In the genomic region with DNA sequence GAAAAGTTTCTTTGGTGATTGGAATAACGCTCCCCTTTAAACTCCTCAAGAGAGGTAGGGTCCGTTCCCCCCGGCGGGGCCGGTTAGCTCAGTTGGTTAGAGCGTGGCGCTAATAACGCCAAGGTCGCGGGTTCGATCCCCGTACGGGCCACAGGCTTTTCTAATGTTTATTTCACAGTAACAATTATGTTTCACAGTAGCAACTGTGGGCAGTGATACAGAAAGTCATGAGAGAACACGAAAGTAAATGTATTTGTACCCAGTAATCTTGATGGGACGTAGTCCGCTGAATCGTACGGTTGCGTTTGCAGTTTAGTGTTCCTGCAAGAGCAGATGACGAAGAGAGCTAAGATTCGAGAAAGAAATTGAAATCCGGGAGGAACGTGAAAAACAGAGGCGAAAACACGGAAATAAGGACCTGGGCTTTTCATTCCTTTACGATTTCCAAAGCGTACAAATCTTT, we compare ENCODE assay signal across 1 cellular context.
TF ChIP-seq lines count a peak whose summit lies in the region.

No MANE protein-coding gene starts in this region.

TF ChIP-seq in HCT116, 20 proteins besides CTCF, POLR2A, EP300 and RAD21 (continued from another document):
- TF ChIP-seq MAX (IDR thresholded peaks at IDR 0.05), result no peak
